8 cellular contexts compared by ENCODE assay signal in genomic region chr18:30889582-30890301, GRCh38.
DNase-seq lines count a peak whose midpoint lies in the region; ATAC-seq, FAIRE-seq and TF ChIP-seq lines count a peak whose summit lies in the region.

No MANE protein-coding gene starts in this region.

- no peaks in the 10 kb centered on the region for H3K36me3 Mint-ChIP-seq in activated CD4-positive, alpha-beta T cell treated with anti-CD3 and anti-CD28 coated beads, Interleukin-2, amount 10 ng/mL, durations not matched to agents 7 days and 5 days (ENCODE audit: low read depth)

- 0 out of 7 replicates have a peak, but pooled peaks cover 0 to 2% (median 0%) of the 10 kb centered on the region in 4 experiments for H3K4me1 ChIP-seq in H1 (replicated peaks in 1 of 4; ENCODE audit: control insufficient read depth in 3 of 4, insufficient read depth in 4 of 4, low read length in 3 of 4)
- H3K4me1 ChIP-seq in neuronal stem cell (ENCODE audit: control insufficient read depth in 2 of 2, insufficient read depth in 1 of 2, low read depth in 1 of 2, low read length in 2 of 2), result no peaks in the 10 kb centered on the region

- TF ChIP-seq EP300 in H1 (IDR thresholded peaks at IDR 0.05; ENCODE audit: borderline replicate concordance in 1 of 2, low read depth in 2 of 2, low read length in 2 of 2), result no peak

- H3K4me2 ChIP-seq in H1 (ENCODE audit: insufficient read depth in 1 of 2, low read depth in 2 of 2, low read length in 2 of 2), result no peak overlapping the region
- H3K4me2 ChIP-seq in neuronal stem cell (ENCODE audit: insufficient read depth, low read length, poor library complexity, severe bottlenecking), result no peak overlapping the region

- DNase-seq in GM12892 (ENCODE audit: insufficient read length) (no peak), NCI-H510A (lab: John Stamatoyannopoulos, UW) (peak; percentile 46), H1 (ENCODE audit: low read depth in 1 of 2, low spot score in 2 of 2) (no peak), neuronal stem cell (ENCODE audit: low spot score) (peak; percentile 40)
- no peak for DNase-seq in activated CD4-positive, alpha-beta T cell treated with anti-CD3 and anti-CD28 coated beads, Interleukin-2, amount 50 U/mL, for 4 hours
- no peak for DNase-seq in activated CD4-positive, alpha-beta T cell treated with anti-CD3 and anti-CD28 coated beads, Interleukin-2, amount 10 ng/mL, durations not matched to agents 7 days and 5 days
- no peak for DNase-seq in activated effector memory CD4-positive, alpha-beta T cell treated with Interleukin-2 at 50 U/mL for 16 hours

- no peak overlapping the region for H3K56ac ChIP-seq in H1 (replicated peaks; ENCODE audit: insufficient read length, low read depth, low read length)

- H3K9ac ChIP-seq in H1 (replicated peaks in 1 of 4; ENCODE audit: extremely low read depth in 1 of 4, low read depth in 3 of 4, low read length in 3 of 4) (no peak overlapping the region), neuronal stem cell (ENCODE audit: low read depth, low read length, poor library complexity) (no peak overlapping the region)

- H4K5ac ChIP-seq in H1 (ENCODE audit: insufficient read length, low read depth, low read length), result no peak overlapping the region

- ATAC-seq in HG03196 (IDR thresholded peaks at IDR 0.05; ENCODE audit: unreplicated experiment), result no peak

- H4K91ac ChIP-seq in H1 (replicated peaks; ENCODE audit: insufficient read length, low read length), result no peak overlapping the region
- no peak overlapping the region for H4K91ac ChIP-seq in neuronal stem cell (ENCODE audit: low read depth, low read length, poor library complexity)

- no peak overlapping the region for H3K27ac Mint-ChIP-seq in activated CD4-positive, alpha-beta T cell treated with anti-CD3 and anti-CD28 coated beads, Interleukin-2, amount 10 ng/mL, durations not matched to agents 7 days and 5 days

- H3K4ac ChIP-seq in H1 (replicated peaks; ENCODE audit: insufficient read length, low read depth, low read length), result no peak overlapping the region
- H3K4ac ChIP-seq in neuronal stem cell (ENCODE audit: low read length), result no peak overlapping the region

- WGBS in H1 (ENCODE audit: extremely low coverage in 1 of 2, insufficient coverage in 1 of 2, insufficient read length in 1 of 2, insufficient replicate concordance in 2 of 2, low coverage in 1 of 2, low lambda C conversion rate in 2 of 2, missing lambda C conversion rate in 1 of 2), 2 experiments, result 54% methylated on average over 5 of the region's 5 CpGs; no CpG with 5 or more reads in 1 of the 2 experiments
- no CpG with 5 or more reads among the region's 5 CpGs for WGBS in neuronal stem cell (ENCODE audit: extremely low coverage in 2 of 2, insufficient read length in 2 of 2, insufficient replicate concordance in 1 of 2), 2 donors

- TF ChIP-seq POLR2A in GM12892 (IDR thresholded peaks at IDR 0.05; ENCODE audit: low read depth, low read length) (no peak), H1 (IDR thresholded peaks at IDR 0.05; ENCODE audit: control extremely low read depth in 1 of 2, low read depth in 2 of 2, low read length in 2 of 2) (no peak)

- H4K8ac ChIP-seq in H1 (ENCODE audit: extremely low read depth, insufficient read depth, low read length), result no peak overlapping the region
- H4K8ac ChIP-seq in neuronal stem cell (ENCODE audit: low read depth, low read length), result no peak overlapping the region

- H3K36me3 ChIP-seq in H1 (ENCODE audit: control insufficient read depth in 2 of 4, insufficient read depth in 4 of 4, low read length in 3 of 4) (no peaks in the 10 kb centered on the region), neuronal stem cell (replicated peaks in 1 of 2; ENCODE audit: control insufficient read depth in 2 of 2, insufficient read depth in 2 of 2, low read length in 2 of 2) (no peaks in the 10 kb centered on the region)

- no peaks in the 10 kb centered on the region for H3K23me2 ChIP-seq in H1 (ENCODE audit: low read depth, low read length)

- H3K14ac ChIP-seq in H1 (ENCODE audit: insufficient read length) (no peak overlapping the region), neuronal stem cell (ENCODE audit: low read length) (no peak overlapping the region)

- H3K4me3 ChIP-seq in H1 (ENCODE audit: extremely low read depth in 1 of 4, insufficient read depth in 2 of 4, low read depth in 3 of 4, low read length in 4 of 4) (no peak overlapping the region), neuronal stem cell (ENCODE audit: low read length in 2 of 2) (no peak overlapping the region)

- no peaks in the 10 kb centered on the region for H3K27me3 Mint-ChIP-seq in activated CD4-positive, alpha-beta T cell treated with anti-CD3 and anti-CD28 coated beads, Interleukin-2, amount 10 ng/mL, durations not matched to agents 7 days and 5 days

- H3K79me1 ChIP-seq in H1 (ENCODE audit: low read depth, low read length), result no peaks in the 10 kb centered on the region
- H3K79me1 ChIP-seq in neuronal stem cell (ENCODE audit: low read depth, low read length), result no peaks in the 10 kb centered on the region

- H2BK15ac ChIP-seq in H1 (ENCODE audit: low read length) (no peak overlapping the region), neuronal stem cell (ENCODE audit: low read length) (no peak overlapping the region)

- H2BK5ac ChIP-seq in H1 (ENCODE audit: low read depth, low read length), result no peak overlapping the region
- no peak overlapping the region for H2BK5ac ChIP-seq in neuronal stem cell (ENCODE audit: low read length)

- H2AK5ac ChIP-seq in H1 (ENCODE audit: low read depth, low read length) (no peak overlapping the region), neuronal stem cell (ENCODE audit: low read depth, low read length) (no peak overlapping the region)

- H3K9me3 Mint-ChIP-seq in activated CD4-positive, alpha-beta T cell treated with anti-CD3 and anti-CD28 coated beads, Interleukin-2, amount 10 ng/mL, durations not matched to agents 7 days and 5 days, result no peaks in the 10 kb centered on the region

- H3K23ac ChIP-seq in H1 (ENCODE audit: insufficient read length) (no peak overlapping the region), neuronal stem cell (ENCODE audit: low read depth, low read length, poor library complexity) (no peak overlapping the region)

- no peaks in the 10 kb centered on the region for H4K20me1 ChIP-seq in H1 (replicated peaks in 1 of 2; ENCODE audit: control insufficient read depth in 1 of 2, insufficient read depth in 2 of 2, low read length in 2 of 2)

- no peaks in the 10 kb centered on the region for H3K4me1 Mint-ChIP-seq in activated CD4-positive, alpha-beta T cell treated with anti-CD3 and anti-CD28 coated beads, Interleukin-2, amount 10 ng/mL, durations not matched to agents 7 days and 5 days

- H3K9me3 ChIP-seq in H1 (ENCODE audit: insufficient read depth in 2 of 2, low read depth in 1 of 2, low read length in 1 of 2) (no peaks in the 10 kb centered on the region), neuronal stem cell (replicated peaks in 1 of 2; ENCODE audit: control insufficient read depth in 2 of 2, insufficient read depth in 1 of 2, low read depth in 1 of 2, low read length in 2 of 2) (no peaks in the 10 kb centered on the region)

- CTCF ChIA-PET in H1 (lab: Charles Lee; ENCODE audit: partially characterized antibody), result interaction anchor here (0.5 to 2.8 kb wide), 26 partner anchors 11 to 1015 kb away, joined by 3 to 12 read pairs (median 3); no protein-coding TSS in a partner anchor
- CTCF ChIA-PET in activated CD4-positive, alpha-beta T cell treated with anti-CD3 and anti-CD28 coated beads, Interleukin-2, amount 10 ng/mL, durations not matched to agents 7 days and 5 days (lab: Charles Lee), result no interaction called here

- H2BK120ac ChIP-seq in H1 (replicated peaks; ENCODE audit: low read depth, low read length), result no peak overlapping the region
- no peak overlapping the region for H2BK120ac ChIP-seq in neuronal stem cell (ENCODE audit: low read depth, low read length)

- TF ChIP-seq CTCF in H1 (IDR thresholded peaks at IDR 0.05; ENCODE audit: control extremely low read depth in 1 of 3, insufficient read depth in 1 of 3, low read depth in 1 of 3, low read length in 3 of 3), result peak in 2 of 3 experiments; percentile 66 to 80; a peak in 3 of 4 replicates

- H2AFZ ChIP-seq in H1 (ENCODE audit: low read length), result no peak overlapping the region
- no peak overlapping the region for H2AFZ ChIP-seq in neuronal stem cell (ENCODE audit: low read length)

- peak; percentile 21 for FAIRE-seq in GM12892 (lab: Jason Lieb, UNC)
- peak; percentile 96 for FAIRE-seq in H1 (lab: Jason Lieb, UNC)

- H3K4me3 Mint-ChIP-seq in activated CD4-positive, alpha-beta T cell treated with anti-CD3 and anti-CD28 coated beads, Interleukin-2, amount 10 ng/mL, durations not matched to agents 7 days and 5 days, result no peak overlapping the region

- TF ChIP-seq RAD21 in H1 (IDR thresholded peaks at IDR 0.05 in 1 of 2, conservative IDR thresholded peaks at IDR 0.05 in 1 of 2; ENCODE audit: low read depth in 2 of 2, low read length in 2 of 2), result peak; percentile 95 to 97

- no peak overlapping the region for H2BK20ac ChIP-seq in H1 (ENCODE audit: low read length)

- H3K27ac ChIP-seq in H1 (ENCODE audit: low read depth, low read length) (no peak overlapping the region), neuronal stem cell (replicated peaks; ENCODE audit: low read length) (no peak overlapping the region)

- H3K79me2 ChIP-seq in H1 (ENCODE audit: control insufficient read depth in 1 of 2, insufficient read depth in 2 of 2, low read length in 2 of 2), result no peaks in the 10 kb centered on the region

- H3K27me3 ChIP-seq in H1 (replicated peaks in 1 of 4; ENCODE audit: control insufficient read depth in 3 of 4, extremely low read depth in 1 of 4, insufficient read depth in 3 of 4, low read length in 3 of 4) (no peaks in the 10 kb centered on the region), neuronal stem cell (ENCODE audit: control insufficient read depth in 3 of 3, insufficient read depth in 3 of 3, low read depth in 1 of 3, low read length in 3 of 3) (no peaks in the 10 kb centered on the region)

- H3K18ac ChIP-seq in H1 (ENCODE audit: extremely low read depth, low read length), result no peak overlapping the region
- H3K18ac ChIP-seq in neuronal stem cell (ENCODE audit: low read length), result no peak overlapping the region

- H2BK12ac ChIP-seq in H1 (ENCODE audit: low read depth, low read length), result no peak overlapping the region; the same call in 1 of the 2 replicates
- no peak overlapping the region for H2BK12ac ChIP-seq in neuronal stem cell (ENCODE audit: low read length)

- POLR2A ChIA-PET in H1 (lab: Charles Lee; ENCODE audit: partially characterized antibody), result no interaction called here
- POLR2A ChIA-PET in activated CD4-positive, alpha-beta T cell treated with anti-CD3 and anti-CD28 coated beads, Interleukin-2, amount 10 ng/mL, durations not matched to agents 7 days and 5 days (lab: Charles Lee), result no interaction called here

TF ChIP-seq in H1, 55 proteins besides CTCF, POLR2A, EP300 and RAD21 (continues in another document):
- TF ChIP-seq CEBPB (IDR thresholded peaks at IDR 0.05; ENCODE audit: low read depth, low read length), result no peak
- peak; percentile 71; the same call in 1 of the 2 replicates for TF ChIP-seq MAX (IDR thresholded peaks at IDR 0.05)

Comparison
In these comparisons a context has a peak if more than half of its experiments do, and no peak if none do; other contexts are left out.
1. DNase-seq: peak in NCI-H510A (single experiment) and neuronal stem cell (single experiment); none in GM12892 (single experiment), H1 (0 of 2), activated CD4-positive, alpha-beta T cell treated with anti-CD3 and anti-CD28 coated beads, Interleukin-2, amount 50 U/mL, for 4 hours (0 of 2), activated CD4-positive, alpha-beta T cell treated with anti-CD3 and anti-CD28 coated beads, Interleukin-2, amount 10 ng/mL, durations not matched to agents 7 days and 5 days (single experiment) and activated effector memory CD4-positive, alpha-beta T cell treated with Interleukin-2 at 50 U/mL for 16 hours (single experiment).